ENCODE assay signal across 12 cellular contexts in genomic region chr10:76874151-76874550, GRCh38.
A peak's percentile ranks its signal among the peaks of the same experiment; 100 is the strongest.
DNase-seq lines count a peak whose midpoint lies in the region; ATAC-seq and TF ChIP-seq lines count a peak whose summit lies in the region.
"Had no signal": no experiment of that assay in that cellular context is flagged by ENCODE, and none has a peak within 500 bp of the region (broad histone marks: within the 10 kb centered on the region; RNA-seq: fewer than 3 reads in every experiment).

No MANE protein-coding gene starts in this region.

- intact Hi-C loops in sciatic nerve (cut with DNase I): no loop called here

- POLR2A ChIA-PET in RWPE1 (lab: Yijun Ruan, JAX; ENCODE audit: low non-redundant PET): no interaction called here

- TF ChIP-seq CTCF in RWPE1 (conservative IDR thresholded peaks at IDR 0.05; ENCODE audit: low read depth): no peak

- H3K27ac ChIP-seq in RWPE1: no peak overlapping the region
- H3K27ac ChIP-seq: BLaER1, HL-60, Peyer's patch had no signal

- DNase-seq in EH (ENCODE audit: low read depth) (peak; percentile 16), RWPE1 (ENCODE audit: low spot score) (peak; percentile 12), fibroblast of peridontal ligament (ENCODE audit: extremely low read depth) (peak; percentile 73), sciatic nerve (ENCODE audit: low spot score) (no peak)
- DNase-seq in stimulated activated CD4-positive, alpha-beta T cell treated with anti-CD3 and anti-CD28 coated beads, Interleukin-12 subunit alpha, Interleukin-12 subunit beta, amount 100 ng/mL, for 4 hours: no peak
- DNase-seq: GOT3, Peyer's patch had no signal

- CTCF ChIA-PET in RWPE1 (lab: Yijun Ruan, JAX): no interaction called here

- peak; percentile 97 for ATAC-seq in sciatic nerve
- no peak for ATAC-seq in HG03469 (IDR thresholded peaks at IDR 0.05; ENCODE audit: unreplicated experiment)
- no peak for ATAC-seq in HG02588 (IDR thresholded peaks at IDR 0.05; ENCODE audit: unreplicated experiment)
- no peak for ATAC-seq in HG03571 (IDR thresholded peaks at IDR 0.05; ENCODE audit: unreplicated experiment)

Comparison
In these comparisons a context has a peak if more than half of its experiments do, and no peak if none do; other contexts are left out.
1. DNase-seq: peak in EH (single experiment), RWPE1 (single experiment) and fibroblast of peridontal ligament (single experiment); none in sciatic nerve (single experiment) and stimulated activated CD4-positive, alpha-beta T cell treated with anti-CD3 and anti-CD28 coated beads, Interleukin-12 subunit alpha, Interleukin-12 subunit beta, amount 100 ng/mL, for 4 hours (single experiment).